In the genomic region with DNA sequence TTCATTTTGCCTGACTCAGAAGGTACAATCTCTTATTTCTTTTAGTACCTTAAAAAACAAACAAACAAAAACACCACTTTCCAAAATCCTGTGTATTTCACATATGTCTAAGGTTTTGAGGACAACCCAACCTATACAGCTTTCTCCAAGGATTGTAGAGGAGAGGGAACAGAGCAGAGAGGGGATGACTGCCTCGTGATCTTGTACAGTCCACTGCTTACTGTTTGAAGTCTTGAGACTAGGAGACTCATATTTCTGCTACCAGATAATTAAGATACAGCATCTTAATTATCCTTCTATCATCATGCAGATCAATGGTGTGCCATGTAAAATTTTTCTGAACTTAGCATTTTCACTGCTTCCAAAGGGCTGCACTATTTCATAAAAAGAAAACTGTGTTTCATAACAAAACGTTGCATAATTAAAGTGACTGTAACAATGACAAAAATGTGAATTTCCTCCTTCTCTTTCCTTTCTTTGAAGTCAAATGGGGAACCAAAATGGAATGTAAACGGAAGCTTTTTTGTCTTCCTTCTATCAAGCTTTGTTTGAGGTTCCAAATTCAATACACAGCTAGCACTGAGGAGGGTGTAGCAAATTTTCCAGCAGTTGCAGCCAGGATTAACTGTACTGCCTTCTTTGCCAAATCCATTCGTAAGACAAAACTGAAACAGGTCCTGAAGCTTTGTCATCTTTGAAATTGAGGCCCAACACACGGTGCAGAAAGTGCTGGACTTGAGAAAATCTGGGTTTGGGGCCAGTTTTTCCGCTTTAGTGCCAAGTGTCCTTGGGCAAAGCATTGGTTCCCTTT, we compare ENCODE assay signal across 11 cellular contexts. TPM values are rescaled to one million over a fixed set of nuclear protein-coding genes. Genes with fewer than 3 reads are reported as not detected.
DNase-seq lines count a peak whose midpoint lies in the region; ATAC-seq, FAIRE-seq and TF ChIP-seq lines count a peak whose summit lies in the region.
"Had no signal": no experiment of that assay in that cellular context is flagged by ENCODE, and none has a peak within 500 bp of the region (broad histone marks: within the 10 kb centered on the region; RNA-seq: fewer than 3 reads in every experiment).

No MANE protein-coding gene starts in this region.

- H3K4me1 ChIP-seq in pancreas (no peaks in the 10 kb centered on the region), Caco-2 (no peaks in the 10 kb centered on the region)

- H3K36me3 Mint-ChIP-seq in immature natural killer cell (peaks cover 0 to 4% (median 0%) of the 10 kb centered on the region in 3 donors), Caco-2 (ENCODE audit: insufficient read depth, unreplicated experiment) (no peaks in the 10 kb centered on the region)

- H3K9me3 Mint-ChIP-seq in immature natural killer cell (no peaks in the 10 kb centered on the region), Caco-2 (ENCODE audit: unreplicated experiment) (no peaks in the 10 kb centered on the region)
- H3K9me3 Mint-ChIP-seq: activated T-helper 1 cell treated with anti-CD3 and anti-CD28 coated beads, Interleukin-12 subunit alpha, Interleukin-12 subunit beta, Interleukin-2, Interleukin-4 antibody, amounts not matched to agents 30 ng/mL and 10 ng/mL and 1 ng/mL, durations not matched to agents 14 hours and 24 hours and 36 hours had no signal

- peak in 3 of 4 donors; percentile 44 to 51 (median 50) for ATAC-seq in pancreas
- no peak for ATAC-seq in HG03439 (IDR thresholded peaks at IDR 0.05; ENCODE audit: unreplicated experiment)

- H3K9me3 ChIP-seq in pancreas (no peaks in the 10 kb centered on the region), Caco-2 (no peaks in the 10 kb centered on the region)

- H3K27me3 Mint-ChIP-seq in immature natural killer cell (ENCODE audit: low read depth in 3 of 3) (peaks cover 4 to 15% (median 5%) of the 10 kb centered on the region in 3 donors), Caco-2 (ENCODE audit: insufficient read depth, unreplicated experiment) (no peaks in the 10 kb centered on the region)

- no peak for FAIRE-seq in pancreas (lab: Jason Lieb, UNC)

- no peaks in the 10 kb centered on the region for H3K27me3 ChIP-seq in pancreas
- no peaks in the 10 kb centered on the region for H3K27me3 ChIP-seq in Caco-2 (replicated peaks; ENCODE audit: control insufficient read depth, insufficient read depth, low read length)

- H3K27ac Mint-ChIP-seq in immature natural killer cell (no peak overlapping the region), Caco-2 (ENCODE audit: unreplicated experiment) (no peak overlapping the region)
- H3K27ac Mint-ChIP-seq: activated T-helper 1 cell treated with anti-CD3 and anti-CD28 coated beads, Interleukin-12 subunit alpha, Interleukin-12 subunit beta, Interleukin-2, Interleukin-4 antibody, amounts not matched to agents 30 ng/mL and 10 ng/mL and 1 ng/mL, durations not matched to agents 14 hours and 24 hours and 36 hours had no signal

- WGBS in pancreas, 2 donors, result 25 to 27% methylated on average over 6 of the region's 6 CpGs

- H3K36me3 ChIP-seq in pancreas, result no peaks in the 10 kb centered on the region
- no peaks in the 10 kb centered on the region for H3K36me3 ChIP-seq in Caco-2 (ENCODE audit: control insufficient read depth, insufficient read depth, low read length)

- CTCF ChIA-PET in Caco-2 (lab: Charles Lee), result interaction anchor here (0.7 kb wide), 1 partner anchor 12 kb away, joined by 3 read pairs; no protein-coding TSS in a partner anchor

- peak; percentile 88 for DNase-seq in CD1c-positive myeloid dendritic cell (ENCODE audit: extremely low spot score)
- peak; percentile 93 for DNase-seq in SIG-M5 treated with dmso at 0.1 percent for 504 hours (lab: John Stamatoyannopoulos, UW; ENCODE audit: unreplicated experiment)
- peak; percentile 65 for DNase-seq in fibroblast of pulmonary artery (ENCODE audit: low read depth)
- DNase-seq in pancreas, result no peak
- no peak for DNase-seq in immature natural killer cell
- DNase-seq in Caco-2, result no peak
- DNase-seq in mucosa of gallbladder (ENCODE audit: low spot score), result no peak
- DNase-seq: NCI-H1105; stimulated activated CD4-positive, alpha-beta T cell treated with anti-CD3 and anti-CD28 coated beads, Interleukin-2, amount 100 ng/mL, for 48 hours had no signal

- no peak for TF ChIP-seq CTCF in fibroblast of pulmonary artery (IDR thresholded peaks at IDR 0.05; ENCODE audit: low read length, missing control alignments)
- no peak for TF ChIP-seq CTCF in pancreas (IDR thresholded peaks at IDR 0.05)
- TF ChIP-seq CTCF in Caco-2 (IDR thresholded peaks at IDR 0.05; ENCODE audit: insufficient read depth in 1 of 2, low read depth in 1 of 2, low read length in 1 of 2, severe bottlenecking in 1 of 2, unreplicated experiment in 1 of 2), result no peak

- H3K4me1 Mint-ChIP-seq in immature natural killer cell (peaks cover 23 to 48% of the 10 kb centered on the region in 2 donors), Caco-2 (ENCODE audit: low read depth, unreplicated experiment) (peaks cover 6% of the 10 kb centered on the region)

- POLR2A ChIA-PET in Caco-2 (lab: Charles Lee), result no interaction called here

- BruUV-seq in Caco-2 (replicated peaks; lab: Mats Ljungman, UMichigan), result no TSS peak

- intact Hi-C loops in pancreas (cut with DNase I) (no loop called here), Caco-2 (cut with micrococcal nuclease; ENCODE audit: unreplicated experiment) (no loop called here)

- peak overlapping the region in 2 of 4 donors; percentile 64 to 70 for H3K27ac ChIP-seq in pancreas

- H3K4me3 ChIP-seq in fibroblast of pulmonary artery (replicated peaks; ENCODE audit: low read depth, low read length), result no peak overlapping the region
- H3K4me3 ChIP-seq in pancreas, result no peak overlapping the region
- H3K4me3 ChIP-seq in Caco-2 (ENCODE audit: low read depth, low read length), result no peak overlapping the region

- H3K4me3 Mint-ChIP-seq in immature natural killer cell (no peak overlapping the region), Caco-2 (ENCODE audit: unreplicated experiment) (no peak overlapping the region)
- H3K4me3 Mint-ChIP-seq: activated T-helper 1 cell treated with anti-CD3 and anti-CD28 coated beads, Interleukin-12 subunit alpha, Interleukin-12 subunit beta, Interleukin-2, Interleukin-4 antibody, amounts not matched to agents 30 ng/mL and 10 ng/mL and 1 ng/mL, durations not matched to agents 14 hours and 24 hours and 36 hours had no signal

RNA-seq across cellular contexts. Expression of gene RCBTB2, which starts 34.8 kb away (rescaled TPM):
- total RNA-seq in pancreas, result 1 to 10 TPM; 2.7 to 8.8 (median 4.1) TPM
- polyA plus RNA-seq in pancreas, result 1 to 10 TPM; 7.1 to 9.7 TPM
- polyA plus RNA-seq in immature natural killer cell, result 10 to 100 TPM; 36.1 to 49.1 (median 45.8) TPM
- total RNA-seq in Caco-2 (2022), result 0.74 and 1.1 TPM in 2 replicates
- total RNA-seq in mucosa of gallbladder, result 18.3 TPM

Comparison
In these comparisons a context has a peak if more than half of its experiments do, and no peak if none do; other contexts are left out.
1. DNase-seq: peak in CD1c-positive myeloid dendritic cell (single experiment), SIG-M5 treated with dmso at 0.1 percent for 504 hours (single experiment) and fibroblast of pulmonary artery (single experiment); none in pancreas (0 of 6), immature natural killer cell (0 of 3), Caco-2 (0 of 2) and mucosa of gallbladder (single experiment).